ENCODE assay signal across 14 cellular contexts in genomic region chr5:124677999-124678385, GRCh38.
A peak's percentile ranks its signal among the peaks of the same experiment; 100 is the strongest.
DNase-seq lines count a peak whose midpoint lies in the region; ATAC-seq and TF ChIP-seq lines count a peak whose summit lies in the region.
"Had no signal": no experiment of that assay in that cellular context is flagged by ENCODE, and none has a peak within 500 bp of the region (broad histone marks: within the 10 kb centered on the region; RNA-seq: fewer than 3 reads in every experiment).

No MANE protein-coding gene starts in this region.

- H3K9me3 ChIP-seq in Caco-2 = no peaks in the 10 kb centered on the region
- H3K9me3 ChIP-seq in lower lobe of right lung = no peaks in the 10 kb centered on the region
- no peaks in the 10 kb centered on the region for H3K9me3 ChIP-seq in smooth muscle cell (replicated peaks; ENCODE audit: low read depth)

- intact Hi-C loops in Caco-2 (cut with micrococcal nuclease; ENCODE audit: unreplicated experiment) (loop anchor here (5.0 kb wide), 2 partner anchors 229 to 319 kb away; no protein-coding TSS in a partner anchor), lower lobe of right lung (cut with DNase I) (no loop called here)

- DNase-seq in Caco-2 (no peak), astrocyte of the hippocampus (ENCODE audit: low read depth, low spot score) (peak; percentile 79), lower lobe of right lung (no peak), smooth muscle cell (lab: John Stamatoyannopoulos, UW; ENCODE audit: unreplicated experiment) (no peak), HUDEP-2 (lab: John Stamatoyannopoulos, UW; ENCODE audit: unreplicated experiment in 76 of 76) (no peak), cerebellar nuclear complex (lab: John Stamatoyannopoulos, UW) (no peak), NCI-H526 (lab: John Stamatoyannopoulos, UW) (no peak)
- DNase-seq in activated CD8-positive, alpha-beta memory T cell treated with anti-CD3 and anti-CD28 coated beads, Interleukin-2, amount 10 ng/mL, durations not matched to agents 7 days and 5 days = no peak
- DNase-seq: activated CD8-positive, alpha-beta memory T cell treated with anti-CD3 and anti-CD28 coated beads for 24 hours; activated gamma-delta T cell; GDM1; mesenchymal stem cell; PC-3; stimulated activated CD4-positive, alpha-beta T cell treated with anti-CD3 and anti-CD28 coated beads, Interleukin-15, amount 100 ng/mL, for 24 hours had no signal

- H3K27me3 ChIP-seq in Caco-2 (replicated peaks; ENCODE audit: control insufficient read depth, insufficient read depth, low read length) (no peaks in the 10 kb centered on the region), lower lobe of right lung (ENCODE audit: low read depth) (no peaks in the 10 kb centered on the region), smooth muscle cell (ENCODE audit: low read depth) (no peaks in the 10 kb centered on the region)

- no peak overlapping the region for H3K4me3 ChIP-seq in Caco-2 (ENCODE audit: low read depth, low read length)
- no peak overlapping the region for H3K4me3 ChIP-seq in lower lobe of right lung
- H3K4me3 ChIP-seq in smooth muscle cell = no peak overlapping the region

- CTCF ChIA-PET in Caco-2 (lab: Charles Lee) = no interaction called here
- CTCF ChIA-PET in activated CD8-positive, alpha-beta memory T cell treated with anti-CD3 and anti-CD28 coated beads, Interleukin-2, amount 10 ng/mL, durations not matched to agents 7 days and 5 days (lab: Charles Lee) = no interaction called here

- no peak for ATAC-seq in lower lobe of right lung
- no peak for ATAC-seq in activated CD8-positive, alpha-beta memory T cell treated with anti-CD3 and anti-CD28 coated beads, Interleukin-2, amount 10 ng/mL, durations not matched to agents 7 days and 5 days
- ATAC-seq: PC-3 had no signal

- 29% methylated on average over 1 of the region's 1 CpG for WGBS in smooth muscle cell (ENCODE audit: low lambda C conversion rate)

- H3K27ac ChIP-seq in lower lobe of right lung (peak overlapping the region; percentile 9), smooth muscle cell (ENCODE audit: low read depth) (peak overlapping the region; percentile 70)

- peak overlapping the region; percentile 77 for H3K4me2 ChIP-seq in smooth muscle cell

- H2AFZ ChIP-seq in smooth muscle cell (ENCODE audit: low read depth) = no peak overlapping the region

- peaks cover 35% of the 10 kb centered on the region for H4K20me1 ChIP-seq in smooth muscle cell (ENCODE audit: low read depth)

- H3K27ac Mint-ChIP-seq in Caco-2 (ENCODE audit: unreplicated experiment) = peak overlapping the region; percentile 37
- H3K27ac Mint-ChIP-seq in activated CD8-positive, alpha-beta memory T cell treated with anti-CD3 and anti-CD28 coated beads, Interleukin-2, amount 10 ng/mL, durations not matched to agents 7 days and 5 days = no peak overlapping the region

- peaks cover 43% of the 10 kb centered on the region for H3K4me1 Mint-ChIP-seq in Caco-2 (ENCODE audit: low read depth, unreplicated experiment)
- no peaks in the 10 kb centered on the region for H3K4me1 Mint-ChIP-seq in activated CD8-positive, alpha-beta memory T cell treated with anti-CD3 and anti-CD28 coated beads, Interleukin-2, amount 10 ng/mL, durations not matched to agents 7 days and 5 days

- H3K4me1 ChIP-seq in Caco-2 (peaks cover 59% of the 10 kb centered on the region), lower lobe of right lung (peaks cover 57% of the 10 kb centered on the region), smooth muscle cell (ENCODE audit: low read depth) (peaks cover 51% of the 10 kb centered on the region)

- H3K36me3 ChIP-seq in Caco-2 (ENCODE audit: control insufficient read depth, insufficient read depth, low read length) (no peaks in the 10 kb centered on the region), lower lobe of right lung (no peaks in the 10 kb centered on the region), smooth muscle cell (ENCODE audit: low read depth) (no peaks in the 10 kb centered on the region)

- POLR2A ChIA-PET in Caco-2 (lab: Charles Lee) = no interaction called here

- H3K79me2 ChIP-seq in smooth muscle cell (ENCODE audit: low read depth) = peaks cover 68% of the 10 kb centered on the region

- no TSS peak for BruUV-seq in Caco-2 (replicated peaks; lab: Mats Ljungman, UMichigan)

- H3K36me3 Mint-ChIP-seq in Caco-2 (ENCODE audit: insufficient read depth, unreplicated experiment) = no peaks in the 10 kb centered on the region
- H3K36me3 Mint-ChIP-seq in activated CD8-positive, alpha-beta memory T cell treated with anti-CD3 and anti-CD28 coated beads, Interleukin-2, amount 10 ng/mL, durations not matched to agents 7 days and 5 days = no peaks in the 10 kb centered on the region

- H3K4me3 Mint-ChIP-seq in Caco-2 (ENCODE audit: unreplicated experiment) = no peak overlapping the region
- no peak overlapping the region for H3K4me3 Mint-ChIP-seq in activated CD8-positive, alpha-beta memory T cell treated with anti-CD3 and anti-CD28 coated beads, Interleukin-2, amount 10 ng/mL, durations not matched to agents 7 days and 5 days

- H3F3A ChIP-seq in smooth muscle cell (ENCODE audit: low read depth) = peaks cover 13% of the 10 kb centered on the region

- no peak overlapping the region for H3K9ac ChIP-seq in smooth muscle cell (ENCODE audit: low read depth)

- TF ChIP-seq CTCF in Caco-2 (IDR thresholded peaks at IDR 0.05; ENCODE audit: insufficient read depth in 1 of 2, low read depth in 1 of 2, low read length in 1 of 2, severe bottlenecking in 1 of 2, unreplicated experiment in 1 of 2) (no peak), lower lobe of right lung (IDR thresholded peaks at IDR 0.05) (no peak), smooth muscle cell (IDR thresholded peaks at IDR 0.05; ENCODE audit: borderline replicate concordance, insufficient read depth, poor library complexity, severe bottlenecking) (no peak)

- no peaks in the 10 kb centered on the region for H3K27me3 Mint-ChIP-seq in Caco-2 (ENCODE audit: insufficient read depth, unreplicated experiment)
- H3K27me3 Mint-ChIP-seq in activated CD8-positive, alpha-beta memory T cell treated with anti-CD3 and anti-CD28 coated beads, Interleukin-2, amount 10 ng/mL, durations not matched to agents 7 days and 5 days = no peaks in the 10 kb centered on the region

- H3K9me3 Mint-ChIP-seq in Caco-2 (ENCODE audit: unreplicated experiment) = peaks cover 6% of the 10 kb centered on the region
- H3K9me3 Mint-ChIP-seq in activated CD8-positive, alpha-beta memory T cell treated with anti-CD3 and anti-CD28 coated beads, Interleukin-2, amount 10 ng/mL, durations not matched to agents 7 days and 5 days (ENCODE audit: low read depth) = no peaks in the 10 kb centered on the region
